Comparison of ENCODE assay signal across 8 cellular contexts in the genomic region with DNA sequence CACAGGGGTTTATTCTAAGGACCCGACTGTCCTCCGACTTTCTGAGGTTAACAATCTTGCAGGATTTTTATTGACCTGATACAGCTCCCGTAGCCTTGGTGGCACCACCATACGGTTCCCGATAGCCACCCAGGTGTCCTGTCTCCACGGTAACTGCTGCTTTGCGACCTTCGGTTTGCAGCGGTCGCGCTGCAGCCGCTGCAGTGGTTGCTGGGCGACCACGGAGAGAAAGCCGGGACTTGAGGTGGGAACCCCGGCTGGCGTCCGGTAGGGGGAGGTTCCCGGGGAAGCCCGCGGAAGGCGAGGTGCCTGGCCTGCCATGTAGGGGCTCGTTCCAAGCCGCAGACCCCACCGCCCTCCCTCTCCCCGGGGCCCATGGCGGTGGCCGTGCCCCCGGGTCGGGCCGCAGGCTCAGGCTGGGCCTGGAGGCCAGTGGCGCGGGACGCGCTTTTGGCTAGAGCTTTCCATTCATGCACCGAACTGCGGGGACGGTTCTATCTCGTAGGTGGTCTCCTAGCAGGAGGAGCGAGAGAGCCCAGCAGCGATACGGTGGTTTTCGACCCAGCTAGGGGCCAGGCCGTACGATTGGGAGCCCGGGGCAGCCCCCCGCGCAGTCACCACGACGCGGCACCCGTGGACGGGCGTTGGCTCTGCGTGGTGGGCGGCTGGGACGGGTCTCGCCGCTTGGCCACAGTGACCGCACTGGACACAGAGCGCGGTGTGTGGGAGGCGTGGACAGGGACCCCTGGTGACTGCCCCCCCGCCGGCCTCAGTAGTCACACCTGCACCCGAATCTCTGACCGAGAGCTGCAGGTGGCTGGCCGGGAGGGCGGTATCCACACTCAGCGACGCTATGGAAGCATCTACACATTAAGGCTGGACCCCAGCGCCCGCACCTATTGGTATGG. TPM values are rescaled to one million over a fixed set of nuclear protein-coding genes. Genes with fewer than 3 reads are reported as not detected.
A peak's percentile ranks its signal among the peaks of the same experiment; 100 is the strongest.
DNase-seq lines count a peak whose midpoint lies in the region; ATAC-seq, FAIRE-seq and TF ChIP-seq lines count a peak whose summit lies in the region.

KLHDC9 (plus strand) TSS at position 201 of the 908 bp plus-strand sequence; CDS start at position 376, 175 bp downstream.

- no peak for TF ChIP-seq POLR2A in suprapubic skin (IDR thresholded peaks at IDR 0.05)

- H3K27ac ChIP-seq in OCI-LY3 (ENCODE audit: low read length) (peak within 1 kb of the TSS; percentile 90), suprapubic skin (peak within 1 kb of the TSS; percentile 39)

- 15% methylated on average over 39 of the region's 73 CpGs for WGBS in suprapubic skin

- no peaks in the 10 kb centered on the region for H4K20me1 ChIP-seq in OCI-LY3 (ENCODE audit: insufficient read depth, low read length)

- ATAC-seq in HG03432 (IDR thresholded peaks at IDR 0.05; ENCODE audit: unreplicated experiment): peak; percentile 80

- peak within 1 kb of the TSS; percentile 77 for H3K4me2 ChIP-seq in OCI-LY3 (ENCODE audit: low read length)

- peak within 1 kb of the TSS; percentile 76 for H3K4me3 ChIP-seq in BE2C (ENCODE audit: low read depth, low read length)
- H3K4me3 ChIP-seq in OCI-LY3 (ENCODE audit: low read length): peak within 1 kb of the TSS; percentile 81
- peak within 1 kb of the TSS; percentile 91 for H3K4me3 ChIP-seq in neuron (ENCODE audit: low read length)
- H3K4me3 ChIP-seq in suprapubic skin: peak within 1 kb of the TSS; percentile 72

- no peak for TF ChIP-seq CTCF in BE2C (IDR thresholded peaks at IDR 0.05; ENCODE audit: low read depth, low read length)
- TF ChIP-seq CTCF in OCI-LY3 (IDR thresholded peaks at IDR 0.05; ENCODE audit: low read depth, low read length): no peak
- peak in 1 of 2 donors; percentile 11 for TF ChIP-seq CTCF in suprapubic skin (IDR thresholded peaks at IDR 0.05)

- no peaks in the 10 kb centered on the region for H3K4me1 ChIP-seq in BE2C
- peaks cover 44% of the 10 kb centered on the region for H3K4me1 ChIP-seq in OCI-LY3 (ENCODE audit: low read length)
- H3K4me1 ChIP-seq in neuron (ENCODE audit: insufficient read depth, low read length): peaks cover 16% of the 10 kb centered on the region
- peaks cover 33% of the 10 kb centered on the region for H3K4me1 ChIP-seq in suprapubic skin

- H2AFZ ChIP-seq in OCI-LY3 (ENCODE audit: low read depth, low read length) (peak within 1 kb of the TSS; percentile 34), neuron (ENCODE audit: low read depth, low read length) (peak within 1 kb of the TSS; percentile 96)

- H3K9ac ChIP-seq in OCI-LY3 (ENCODE audit: low read length): peak within 1 kb of the TSS; percentile 71

- H3K36me3 ChIP-seq in BE2C (peaks cover 19% of the 10 kb centered on the region), OCI-LY3 (replicated peaks; ENCODE audit: low read depth, low read length) (peaks cover 24% of the 10 kb centered on the region), neuron (ENCODE audit: insufficient read depth, low read length) (peaks cover 20% of the 10 kb centered on the region), suprapubic skin (peaks cover 19% of the 10 kb centered on the region)

- H3K27me3 ChIP-seq in BE2C (no peaks in the 10 kb centered on the region), OCI-LY3 (ENCODE audit: low read depth, low read length) (no peaks in the 10 kb centered on the region), neuron (ENCODE audit: insufficient read depth, low read length) (no peaks in the 10 kb centered on the region), suprapubic skin (no peaks in the 10 kb centered on the region)

- H3K9me3 ChIP-seq in BE2C (no peaks in the 10 kb centered on the region), OCI-LY3 (ENCODE audit: insufficient read depth, low read length) (no peaks in the 10 kb centered on the region), neuron (ENCODE audit: low read length) (no peaks in the 10 kb centered on the region), suprapubic skin (no peaks in the 10 kb centered on the region)

- DNase-seq in BE2C (peak; percentile 88), GM19239 (ENCODE audit: insufficient read length, low spot score) (peak; percentile 93), frontal cortex (ENCODE audit: low spot score in 2 of 2) (peak; percentile 76 to 82), suprapubic skin (ENCODE audit: low spot score in 2 of 2) (no peak)
- peak; percentile 67 for DNase-seq in activated naive CD4-positive, alpha-beta T cell treated with Interleukin-2 at 50 U/mL for 16 hours

- FAIRE-seq in GM19239 (lab: Jason Lieb, UNC) (peak; percentile 91), frontal cortex (lab: Jason Lieb, UNC) (no peak)

- no peak for TF ChIP-seq EP300 in suprapubic skin (IDR thresholded peaks at IDR 0.05)

- H3K79me2 ChIP-seq in OCI-LY3 (ENCODE audit: low read length): peaks cover 10% of the 10 kb centered on the region

RNA-seq across cellular contexts. Expression of gene KLHDC9, which starts in this region (rescaled TPM):
- polyA plus RNA-seq in BE2C (2012; ENCODE audit: insufficient read depth, insufficient read length, low read depth): 4.7 TPM
- 4.5 TPM for total RNA-seq in frontal cortex
- total RNA-seq in suprapubic skin: 1 to 10 TPM in 3 of 4 donors, not detected in 1; 1.3 to 4.0 (median 1.4) TPM

Comparison
In these comparisons a context has a peak if more than half of its experiments do, and no peak if none do; other contexts are left out.
1. DNase-seq: peak in BE2C (single experiment), GM19239 (single experiment), activated naive CD4-positive, alpha-beta T cell treated with Interleukin-2 at 50 U/mL for 16 hours (single experiment) and frontal cortex (2 of 2); none in suprapubic skin (0 of 2).
2. Peak in every context shown above with its lines, with median percentiles within 50 percentile points of each other: H3K4me3 ChIP-seq.